Comparison of ENCODE assay signal across 10 cellular contexts in the genomic region with DNA sequence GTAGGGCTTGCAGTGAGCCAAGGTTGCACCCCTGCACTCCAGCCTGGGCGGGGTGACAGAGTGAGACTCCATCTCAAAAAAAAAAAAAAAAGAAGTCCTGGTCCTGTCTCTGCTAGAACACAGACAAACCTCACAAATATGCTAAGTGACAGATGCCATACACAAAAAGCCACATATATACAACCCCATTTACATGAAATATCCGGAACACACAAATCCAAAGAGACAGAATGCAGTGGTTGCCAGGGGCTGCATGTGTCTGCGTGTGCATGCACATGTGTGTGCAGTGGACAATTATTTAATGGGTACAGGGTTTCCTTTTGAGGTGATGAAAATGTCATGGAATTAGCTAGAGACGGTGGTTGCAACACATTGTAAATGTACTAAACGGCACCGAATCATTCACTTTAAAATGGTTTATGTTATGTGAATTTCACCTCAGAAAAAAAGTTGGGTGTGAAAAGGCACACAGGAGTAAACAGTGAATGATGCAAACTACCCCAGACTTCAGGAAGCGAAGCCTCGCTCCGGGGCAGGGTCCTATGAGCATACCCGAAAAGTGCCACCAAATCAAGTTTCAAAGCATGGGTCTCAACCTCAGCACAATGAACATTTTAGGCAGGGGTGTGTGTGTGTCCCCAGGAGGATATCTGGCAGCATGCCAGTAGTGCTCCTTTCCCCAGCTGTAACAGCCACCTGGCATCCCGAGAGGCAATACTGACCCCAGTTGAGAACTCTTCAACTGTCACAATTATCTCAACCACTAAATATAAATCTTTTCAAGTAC. TPM values are rescaled to one million over a fixed set of nuclear protein-coding genes. Genes with fewer than 3 reads are reported as not detected.
DNase-seq lines count a peak whose midpoint lies in the region; ATAC-seq, FAIRE-seq and TF ChIP-seq lines count a peak whose summit lies in the region.
"Had no signal": no experiment of that assay in that cellular context is flagged by ENCODE, and none has a peak within 500 bp of the region (broad histone marks: within the 10 kb centered on the region; RNA-seq: fewer than 3 reads in every experiment).

No MANE protein-coding gene starts in this region.

- peaks cover 23% of the 10 kb centered on the region for H3K4me1 Mint-ChIP-seq in mesothelial cell of epicardium

- no peak overlapping the region for H3K4me3 ChIP-seq in esophagus squamous epithelium

- DNase-seq in DMS79 treated with DMSO at 0.1 percent for 48 hours (lab: John Stamatoyannopoulos, UW) (peak; percentile 92), RWPE1 (ENCODE audit: low spot score) (no peak), mesothelial cell of epicardium (ENCODE audit: low spot score in 2 of 2, unreplicated experiment in 2 of 2) (no peak), urothelium cell line (ENCODE audit: low spot score) (no peak), esophagus squamous epithelium (lab: John Stamatoyannopoulos, UW) (no peak), Ammon's horn (ENCODE audit: low spot score) (no peak), CD1c-positive myeloid dendritic cell (ENCODE audit: extremely low spot score) (no peak)
- DNase-seq: activated CD8-positive, alpha-beta memory T cell treated with anti-CD3 and anti-CD28 coated beads, Interleukin-2, amount 50 U/mL, for 4 hours; central memory CD4-positive, alpha-beta T cell had no signal

- POLR2A ChIA-PET in RWPE1 (lab: Yijun Ruan, JAX; ENCODE audit: low non-redundant PET), result no interaction called here

- no peak overlapping the region for H3K4me3 Mint-ChIP-seq in mesothelial cell of epicardium

- 74 to 79% methylated on average over 11 of the region's 11 CpGs for WGBS in esophagus squamous epithelium, 2 donors

- H3K27me3 Mint-ChIP-seq in mesothelial cell of epicardium (ENCODE audit: low read depth), result no peaks in the 10 kb centered on the region

- no peaks in the 10 kb centered on the region for H3K9me3 ChIP-seq in esophagus squamous epithelium

- ATAC-seq in HG03354 (IDR thresholded peaks at IDR 0.05; ENCODE audit: poor library complexity, severe bottlenecking, unreplicated experiment), result peak; percentile 52

- peaks cover 0 to 7% (median 0%) of the 10 kb centered on the region in 3 donors for H3K36me3 ChIP-seq in esophagus squamous epithelium

- no peaks in the 10 kb centered on the region for H3K27me3 ChIP-seq in esophagus squamous epithelium

- TF ChIP-seq CTCF in RWPE1 (conservative IDR thresholded peaks at IDR 0.05; ENCODE audit: low read depth), result no peak
- no peak for TF ChIP-seq CTCF in mesothelial cell of epicardium (IDR thresholded peaks at IDR 0.05; ENCODE audit: unreplicated experiment)
- TF ChIP-seq CTCF in esophagus squamous epithelium (IDR thresholded peaks at IDR 0.05), result no peak

- H3K27ac Mint-ChIP-seq in mesothelial cell of epicardium, result peak overlapping the region; percentile 52

- CTCF ChIA-PET in RWPE1 (lab: Yijun Ruan, JAX), result interaction anchor here (0.6 to 1.0 kb wide), 2 partner anchors 18 to 63 kb away, joined by 3 to 4 read pairs; no protein-coding TSS in a partner anchor

- FAIRE-seq in urothelium cell line (lab: Jason Lieb, UNC), result no peak

- intact Hi-C loops in esophagus squamous epithelium (cut with DNase I), result loop anchor here (10.0 kb wide), 1 partner anchor 52 kb away; a partner anchor contains a TSS

- H3K9me3 Mint-ChIP-seq in mesothelial cell of epicardium, result no peaks in the 10 kb centered on the region

- TF ChIP-seq POLR2A in esophagus squamous epithelium (IDR thresholded peaks at IDR 0.05), result no peak

- H3K36me3 Mint-ChIP-seq in mesothelial cell of epicardium, result peaks cover 14% of the 10 kb centered on the region

- H3K4me1 ChIP-seq in esophagus squamous epithelium, result peaks cover 17 to 77% (median 39%) of the 10 kb centered on the region in 3 donors

- H3K27ac ChIP-seq in RWPE1, result peak overlapping the region; percentile 52
- H3K27ac ChIP-seq in esophagus squamous epithelium, result no peak overlapping the region

RNA-seq across cellular contexts. Expression of a gene that starts 48.3 kb away (rescaled TPM):
- 272 to 289 TPM (median 283 TPM) in 3 replicates for total RNA-seq in mesothelial cell of epicardium
- 100 to 1,000 TPM in 1 of 4 donors, 10 to 100 TPM in 3; 54.3 to 102 (median 74.7) TPM for total RNA-seq in esophagus squamous epithelium
